Comparison of ENCODE assay signal across 9 cellular contexts in the genomic region with DNA sequence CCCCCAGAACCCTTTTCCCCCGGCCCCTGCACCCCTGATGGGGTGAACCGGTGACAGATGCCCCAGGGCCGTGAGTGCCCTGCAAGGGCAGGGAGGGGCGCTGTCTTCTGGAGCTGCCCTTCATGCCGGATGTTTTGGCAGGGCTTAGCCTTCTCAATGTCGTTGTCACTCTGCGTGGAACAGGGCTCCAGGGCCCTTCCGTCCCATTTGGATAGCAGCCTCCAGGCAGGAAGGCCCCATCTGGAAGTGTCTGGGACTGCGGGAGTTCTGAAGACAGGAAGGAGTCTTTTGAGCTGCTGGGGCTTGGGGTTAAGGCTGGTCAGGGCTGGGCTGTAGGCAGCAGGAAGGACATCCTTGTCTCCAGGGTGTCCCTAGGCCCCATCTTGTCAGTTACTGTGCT. TPM values are rescaled to one million over a fixed set of nuclear protein-coding genes. Genes with fewer than 3 reads are reported as not detected.
A peak's percentile ranks its signal among the peaks of the same experiment; 100 is the strongest.
DNase-seq lines count a peak whose midpoint lies in the region; ATAC-seq and TF ChIP-seq lines count a peak whose summit lies in the region.
"Had no signal": no experiment of that assay in that cellular context is flagged by ENCODE, and none has a peak within 500 bp of the region (broad histone marks: within the 10 kb centered on the region; RNA-seq: fewer than 3 reads in every experiment).

No MANE protein-coding gene starts in this region.

- H3K79me1 ChIP-seq in trophoblast cell (ENCODE audit: low read length), result peaks cover 13% of the 10 kb centered on the region

- H2AK5ac ChIP-seq in trophoblast cell (ENCODE audit: low read length), result no peak overlapping the region

- H3K4me3 Mint-ChIP-seq in T-cell, result no peak overlapping the region

- no peak for TF ChIP-seq CTCF in DND-41 (IDR thresholded peaks at IDR 0.05; ENCODE audit: borderline replicate concordance, extremely low read depth, low read length, poor library complexity, severe bottlenecking)

- no peaks in the 10 kb centered on the region for H3K27me3 Mint-ChIP-seq in T-cell

- H3K4me1 ChIP-seq in DND-41 (ENCODE audit: insufficient read depth, low read length) (peaks cover 38% of the 10 kb centered on the region), trophoblast cell (ENCODE audit: control insufficient read depth in 1 of 2, insufficient read depth in 2 of 2, low read length in 2 of 2) (peaks cover 32 to 38% of the 10 kb centered on the region in 2 experiments)

- H4K12ac ChIP-seq in trophoblast cell (ENCODE audit: low read depth, low read length), result no peak overlapping the region

- no peak overlapping the region for H3K14ac ChIP-seq in trophoblast cell (ENCODE audit: low read length)

- no peak overlapping the region for H4K8ac ChIP-seq in trophoblast cell (ENCODE audit: low read depth, low read length)

- no peaks in the 10 kb centered on the region for H3K27me3 ChIP-seq in DND-41 (ENCODE audit: insufficient read depth, low read length, poor library complexity)
- H3K27me3 ChIP-seq in trophoblast cell (ENCODE audit: insufficient read depth, low read length), result no peaks in the 10 kb centered on the region

- peak overlapping the region; percentile 15 for H4K91ac ChIP-seq in trophoblast cell (ENCODE audit: low read depth, low read length)

- H3K27ac Mint-ChIP-seq in T-cell, result peak overlapping the region; percentile 34 to 57

- H3K9ac ChIP-seq in DND-41 (ENCODE audit: low read depth, low read length) (no peak overlapping the region), trophoblast cell (ENCODE audit: low read length) (no peak overlapping the region)

- no peak overlapping the region for H3K4me3 ChIP-seq in DND-41 (ENCODE audit: low read depth in 1 of 2, low read length in 2 of 2)
- H3K4me3 ChIP-seq in trophoblast cell (ENCODE audit: low read depth, low read length), result no peak overlapping the region

- H2BK5ac ChIP-seq in trophoblast cell (ENCODE audit: low read depth, low read length, poor library complexity), result no peak overlapping the region

- H3K36me3 ChIP-seq in DND-41 (ENCODE audit: insufficient read depth, low read length) (peaks cover 68% of the 10 kb centered on the region), trophoblast cell (ENCODE audit: control insufficient read depth in 1 of 2, insufficient read depth in 2 of 2, low read length in 2 of 2) (peaks cover 45 to 47% of the 10 kb centered on the region in 2 experiments)

- H3K23ac ChIP-seq in trophoblast cell (ENCODE audit: low read length), result no peak overlapping the region

- H3K4me2 ChIP-seq in DND-41 (ENCODE audit: insufficient read depth, low read length) (no peak overlapping the region), trophoblast cell (ENCODE audit: low read length) (no peak overlapping the region)

- H3K9me3 ChIP-seq in DND-41 (ENCODE audit: insufficient read depth, low read length, severe bottlenecking), result no peaks in the 10 kb centered on the region
- H3K9me3 ChIP-seq in trophoblast cell (ENCODE audit: insufficient read depth, low read depth, low read length), result no peaks in the 10 kb centered on the region

- no peaks in the 10 kb centered on the region for H3K9me3 Mint-ChIP-seq in T-cell

- no peak overlapping the region for H2BK120ac ChIP-seq in trophoblast cell (ENCODE audit: insufficient read depth, low read length, poor library complexity)

- peaks cover 11% of the 10 kb centered on the region for H3K36me3 Mint-ChIP-seq in T-cell

- 0 out of 2 replicates have a peak overlapping the region, but pooled peaks have one; percentile 31 for H3K27ac ChIP-seq in DND-41 (ENCODE audit: low read length)
- peak overlapping the region; percentile 11 for H3K27ac ChIP-seq in trophoblast cell (ENCODE audit: low read depth, low read length)

- no peak overlapping the region for H2BK12ac ChIP-seq in trophoblast cell (ENCODE audit: low read length)

- no CpG with 5 or more reads among the region's 9 CpGs for WGBS in trophoblast cell (ENCODE audit: extremely low coverage, insufficient coverage, insufficient read length)

- no peak for DNase-seq in DND-41
- DNase-seq in T-cell, result no peak
- peak; percentile 20 for DNase-seq in fibroblast of peridontal ligament (ENCODE audit: extremely low read depth)
- DNase-seq in trophoblast cell, result no peak
- no peak for DNase-seq in retina
- no peak for DNase-seq in UCSD-AML1 (lab: John Stamatoyannopoulos, UW; ENCODE audit: unreplicated experiment)
- DNase-seq: RPMI8226 had no signal

- H2AFZ ChIP-seq in DND-41 (ENCODE audit: low read depth, low read length) (no peak overlapping the region), trophoblast cell (ENCODE audit: insufficient read depth, low read length, poor library complexity) (no peak overlapping the region)

- POLR2A ChIA-PET in T-cell (lab: Charles Lee), result interaction anchor here in 1 of 2 donors (0.6 kb wide), 1 partner anchor 28 kb away, joined by 3 read pairs; no protein-coding TSS in a partner anchor

- H3K18ac ChIP-seq in trophoblast cell (ENCODE audit: low read length), result peak overlapping the region; percentile 43

- CTCF ChIA-PET in T-cell (lab: Charles Lee), result no interaction called here

- peaks cover 26% of the 10 kb centered on the region for H4K20me1 ChIP-seq in DND-41 (ENCODE audit: insufficient read depth, low read length)

- peak overlapping the region; percentile 11 for H3K4ac ChIP-seq in trophoblast cell (ENCODE audit: low read depth, low read length)

- peaks cover 40 to 55% (median 43%) of the 10 kb centered on the region in 3 donors for H3K4me1 Mint-ChIP-seq in T-cell

- H3K79me2 ChIP-seq in DND-41 (ENCODE audit: insufficient read depth, low read length), result peaks cover 74% of the 10 kb centered on the region
- peaks cover 8% of the 10 kb centered on the region for H3K79me2 ChIP-seq in trophoblast cell (ENCODE audit: control insufficient read depth, insufficient read depth, low read length, poor library complexity)

- ATAC-seq in DND-41 (ENCODE audit: insufficient read depth, low read depth) (no peak), T-cell (replicated peaks in 1 of 4) (no peak), GM18868 (IDR thresholded peaks at IDR 0.05; ENCODE audit: unreplicated experiment) (no peak), HG02610 (IDR thresholded peaks at IDR 0.05; ENCODE audit: unreplicated experiment) (no peak)

RNA-seq across cellular contexts. Expression of gene FRMD8, which starts 4.6 kb away (rescaled TPM):
- 10 to 100 TPM; 35.6 to 79.1 (median 77.8) TPM for total RNA-seq in T-cell
- 21.2 and 22.9 TPM in 2 replicates for polyA plus RNA-seq in trophoblast cell (2013)

RNA-seq across cellular contexts. Expression of gene SLC25A45, which starts 8.6 kb away (rescaled TPM):
- total RNA-seq in T-cell, result 10 to 100 TPM; 18.7 to 72.2 (median 22.6) TPM
- 0.93 and 1.1 TPM in 2 replicates for polyA plus RNA-seq in trophoblast cell (2013)

RNA-seq across cellular contexts. Expression of gene NEAT1, which starts 31.6 kb away (rescaled TPM):
- total RNA-seq in T-cell, result 1,000 to 10,000 TPM in 1 of 5 donors, 100 to 1,000 TPM in 4; 368 to 1,017 (median 906) TPM
- 11.1 and 12.7 TPM in 2 replicates for polyA plus RNA-seq in trophoblast cell (2013)

RNA-seq across cellular contexts. Expression of gene TIGD3, which starts 36.5 kb away (rescaled TPM):
- total RNA-seq in T-cell, result 1 to 10 TPM in 2 of 5 donors, under 1 TPM in 3; 0.48 to 1.3 (median 0.92) TPM
- 2.1 and 2.3 TPM in 2 replicates for polyA plus RNA-seq in trophoblast cell (2013)

RNA-seq across cellular contexts. Expression of gene DPF2, which starts 57.4 kb away (rescaled TPM):
- total RNA-seq in T-cell, result 10 to 100 TPM; 57.9 to 95.4 (median 91.7) TPM
- 64.3 and 69.7 TPM in 2 replicates for polyA plus RNA-seq in trophoblast cell (2013)
